In the genomic region with DNA sequence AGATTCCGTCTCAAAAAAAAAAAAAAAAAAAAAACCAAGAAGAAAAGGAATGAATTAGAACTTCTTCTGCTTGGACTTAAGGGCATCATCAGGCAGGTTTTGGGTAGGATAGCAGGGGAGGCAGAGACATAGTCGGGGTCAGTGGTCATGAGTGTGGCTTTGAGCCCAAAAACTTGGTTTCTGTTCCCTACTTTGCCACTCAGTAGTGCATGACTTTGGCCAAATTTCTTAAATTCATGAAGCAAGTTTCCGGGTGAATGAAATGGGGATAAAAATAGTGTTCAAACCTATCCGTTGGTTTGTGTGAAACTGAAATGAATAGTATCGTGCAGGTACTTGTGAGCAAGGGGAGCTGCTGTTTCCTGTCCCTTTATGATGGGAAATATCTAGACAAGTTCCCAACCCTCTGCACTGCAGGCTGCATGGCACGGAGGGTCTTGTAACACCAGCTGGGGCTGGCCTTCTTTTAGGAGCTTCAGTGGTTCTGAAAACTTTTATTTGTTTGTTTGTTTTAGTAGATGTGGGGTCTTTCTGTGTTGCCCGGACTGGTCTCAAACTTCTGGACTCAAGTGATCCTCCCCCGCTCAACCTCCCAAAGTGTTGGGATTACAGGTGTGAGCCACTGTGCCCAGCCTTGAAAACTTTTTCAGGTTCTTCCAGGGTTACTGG, we compare ENCODE assay signal across 8 cellular contexts.
DNase-seq lines count a peak whose midpoint lies in the region; ATAC-seq lines count a peak whose summit lies in the region.

No MANE protein-coding gene starts in this region.

- H3K36me3 ChIP-seq in adipocyte (ENCODE audit: control insufficient read depth, insufficient read depth, low read length, severe bottlenecking) (peaks cover 74% of the 10 kb centered on the region), muscle layer of duodenum (ENCODE audit: control insufficient read depth in 1 of 2, insufficient read depth in 2 of 2, low read length in 2 of 2) (peaks cover 52 to 64% of the 10 kb centered on the region in 2 donors)

- peak; percentile 29 for ATAC-seq in HG03558 (IDR thresholded peaks at IDR 0.05; ENCODE audit: extremely low read depth, unreplicated experiment)
- ATAC-seq in HG02852 (IDR thresholded peaks at IDR 0.05; ENCODE audit: unreplicated experiment), result no peak

- peak; percentile 48 for DNase-seq in activated effector memory CD4-positive, alpha-beta T cell treated with anti-CD3 and anti-CD28 coated beads, Interleukin-2, amount 50 U/mL, for 16 hours
- DNase-seq in activated effector memory CD4-positive, alpha-beta T cell treated with Interleukin-2 at 50 U/mL for 16 hours, result no peak
- DNase-seq in adipocyte (ENCODE audit: low read depth) (peak; percentile 26), NK-92 (lab: John Stamatoyannopoulos, UW; ENCODE audit: unreplicated experiment) (no peak)
- DNase-seq in NK-92 treated with Interleukin-12 subunit alpha and Interleukin-12 subunit beta, amount 100 ng/mL, for 24 hours (lab: John Stamatoyannopoulos, UW), result no peak

- peak overlapping the region; percentile 52 for H3K27ac ChIP-seq in muscle layer of duodenum (ENCODE audit: low read length)

- H3K4me1 ChIP-seq in adipocyte (ENCODE audit: control insufficient read depth, insufficient read depth, low read length) (peaks cover 65% of the 10 kb centered on the region), muscle layer of duodenum (ENCODE audit: control insufficient read depth in 1 of 2, insufficient read depth in 2 of 2, low read length in 2 of 2) (peaks cover 0 to 33% of the 10 kb centered on the region in 2 donors)

- peak overlapping the region; percentile 75 for H3K9ac ChIP-seq in adipocyte (ENCODE audit: low read length)

- peak overlapping the region; percentile 31 for H3K4me3 ChIP-seq in adipocyte (ENCODE audit: low read length)
- H3K4me3 ChIP-seq in muscle layer of duodenum (ENCODE audit: low read depth in 1 of 2, low read length in 2 of 2), result no peak overlapping the region

- H3K9me3 ChIP-seq in adipocyte (ENCODE audit: control insufficient read depth, low read length) (no peaks in the 10 kb centered on the region), muscle layer of duodenum (ENCODE audit: control insufficient read depth in 1 of 2, low read length in 2 of 2) (no peaks in the 10 kb centered on the region)

- no peaks in the 10 kb centered on the region for H3K27me3 ChIP-seq in adipocyte (replicated peaks; ENCODE audit: control insufficient read depth, insufficient read depth, low read length)
- H3K27me3 ChIP-seq in muscle layer of duodenum (ENCODE audit: low read depth, low read length), result no peaks in the 10 kb centered on the region

Comparison
In these comparisons a context has a peak if more than half of its experiments do, and no peak if none do; other contexts are left out.
1. DNase-seq: peak in activated effector memory CD4-positive, alpha-beta T cell treated with anti-CD3 and anti-CD28 coated beads, Interleukin-2, amount 50 U/mL, for 16 hours (single experiment) and adipocyte (single experiment); none in activated effector memory CD4-positive, alpha-beta T cell treated with Interleukin-2 at 50 U/mL for 16 hours (single experiment), NK-92 treated with Interleukin-12 subunit alpha and Interleukin-12 subunit beta, amount 100 ng/mL, for 24 hours (single experiment) and NK-92 (single experiment).